14 cellular contexts compared by ENCODE assay signal in genomic region chr13:84684048-84684662, GRCh38.
DNase-seq lines count a peak whose midpoint lies in the region; ATAC-seq and TF ChIP-seq lines count a peak whose summit lies in the region.
"Had no signal": no experiment of that assay in that cellular context is flagged by ENCODE, and none has a peak within 500 bp of the region (broad histone marks: within the 10 kb centered on the region; RNA-seq: fewer than 3 reads in every experiment).

No MANE protein-coding gene starts in this region.

- in situ Hi-C loops in mammary epithelial cell (cut with MboI; ENCODE audit: low sequenced_read_pairs in 2 of 2): no loop called here

- TF ChIP-seq CTCF in MCF 10A (IDR thresholded peaks at IDR 0.05; ENCODE audit: unreplicated experiment): no peak
- TF ChIP-seq CTCF in breast epithelium (IDR thresholded peaks at IDR 0.05): no peak
- TF ChIP-seq CTCF in mammary epithelial cell (conservative IDR thresholded peaks at IDR 0.05 in 1 of 2, IDR thresholded peaks at IDR 0.05 in 1 of 2; ENCODE audit: extremely low read depth in 1 of 2, insufficient read depth in 1 of 2, low read depth in 1 of 2, low read length in 2 of 2): no peak

- H3K36me3 Mint-ChIP-seq in MCF 10A (ENCODE audit: insufficient read depth, unreplicated experiment): peaks cover 7% of the 10 kb centered on the region

- TF ChIP-seq POLR2A in breast epithelium (IDR thresholded peaks at IDR 0.05): no peak

- no peaks in the 10 kb centered on the region for H3K27me3 ChIP-seq in breast epithelium
- no peaks in the 10 kb centered on the region for H3K27me3 ChIP-seq in mammary epithelial cell (ENCODE audit: insufficient read depth, low read length)
- H3K27me3 ChIP-seq in neuronal stem cell (ENCODE audit: control insufficient read depth in 3 of 3, insufficient read depth in 3 of 3, low read depth in 1 of 3, low read length in 3 of 3): no peaks in the 10 kb centered on the region

- H3K4me2 ChIP-seq in mammary epithelial cell (ENCODE audit: insufficient read depth, low read depth, low read length) (peak overlapping the region; percentile 28), neuronal stem cell (ENCODE audit: insufficient read depth, low read length, poor library complexity, severe bottlenecking) (no peak overlapping the region)

- WGBS in mammary epithelial cell (ENCODE audit: low coverage, missing lambda C conversion rate): 4% methylated on average over 3 of the region's 3 CpGs
- WGBS in neuronal stem cell (ENCODE audit: extremely low coverage in 2 of 2, insufficient read length in 2 of 2, insufficient replicate concordance in 1 of 2), 2 donors: no CpG with 5 or more reads among the region's 3 CpGs

- H3K79me1 ChIP-seq in neuronal stem cell (ENCODE audit: low read depth, low read length): no peaks in the 10 kb centered on the region

- H3K9me3 ChIP-seq in breast epithelium (no peaks in the 10 kb centered on the region), mammary epithelial cell (replicated peaks; ENCODE audit: insufficient read depth, low read length) (no peaks in the 10 kb centered on the region), neuronal stem cell (replicated peaks in 1 of 2; ENCODE audit: control insufficient read depth in 2 of 2, insufficient read depth in 1 of 2, low read depth in 1 of 2, low read length in 2 of 2) (no peaks in the 10 kb centered on the region)

- no peak overlapping the region for H4K8ac ChIP-seq in neuronal stem cell (ENCODE audit: low read depth, low read length)

- no peak overlapping the region for H3K4ac ChIP-seq in neuronal stem cell (ENCODE audit: low read length)

- H2BK120ac ChIP-seq in neuronal stem cell (ENCODE audit: low read depth, low read length): no peak overlapping the region

- H2BK12ac ChIP-seq in neuronal stem cell (ENCODE audit: low read length): no peak overlapping the region

- intact Hi-C loops in MCF 10A (cut with micrococcal nuclease) (no loop called here), breast epithelium (cut with DNase I; ENCODE audit: low total_unique reads) (loop anchor here (5.0 kb wide), 1 partner anchor 158 kb away; no protein-coding TSS in a partner anchor), mammary epithelial cell (cut with micrococcal nuclease) (no loop called here)

- H3K4me3 Mint-ChIP-seq in MCF 10A (ENCODE audit: unreplicated experiment): no peak overlapping the region

- no peak overlapping the region for H3K23ac ChIP-seq in neuronal stem cell (ENCODE audit: low read depth, low read length, poor library complexity)

- H3K4me1 ChIP-seq in breast epithelium (no peaks in the 10 kb centered on the region), mammary epithelial cell (ENCODE audit: insufficient read depth, low read length) (peaks cover 6% of the 10 kb centered on the region), neuronal stem cell (ENCODE audit: control insufficient read depth in 2 of 2, insufficient read depth in 1 of 2, low read depth in 1 of 2, low read length in 2 of 2) (no peaks in the 10 kb centered on the region)

- no peaks in the 10 kb centered on the region for H3K79me2 ChIP-seq in mammary epithelial cell (ENCODE audit: insufficient read depth, low read length)

- H3K27ac ChIP-seq in breast epithelium: peak overlapping the region in 1 of 2 donors; percentile 56
- H3K27ac ChIP-seq in mammary epithelial cell (ENCODE audit: insufficient read depth, low read depth, low read length): peak overlapping the region; percentile 26
- no peak overlapping the region for H3K27ac ChIP-seq in neuronal stem cell (replicated peaks; ENCODE audit: low read length)

- no peak overlapping the region for H3K18ac ChIP-seq in neuronal stem cell (ENCODE audit: low read length)

- no peak overlapping the region for H2AK5ac ChIP-seq in neuronal stem cell (ENCODE audit: low read depth, low read length)

- H4K91ac ChIP-seq in neuronal stem cell (ENCODE audit: low read depth, low read length, poor library complexity): no peak overlapping the region

- BruUV-seq in MCF 10A (replicated peaks; lab: Mats Ljungman, UMichigan): no TSS peak
- TSS peak; percentile 85 for BruUV-seq in mammary epithelial cell (replicated peaks; lab: Mats Ljungman, UMichigan)

- DNase-seq in MCF 10A (ENCODE audit: unreplicated experiment): peak; percentile 22
- DNase-seq in breast epithelium (ENCODE audit: low spot score in 2 of 2): no peak
- DNase-seq in LoVo (ENCODE audit: low spot score): peak; percentile 12
- peak; percentile 34 for DNase-seq in mammary epithelial cell
- no peak for DNase-seq in neuronal stem cell (ENCODE audit: low spot score)
- DNase-seq in stimulated activated CD4-positive, alpha-beta T cell treated with anti-CD3 and anti-CD28 coated beads, Interleukin-4, amount 100 ng/mL, for 4 hours: no peak
- DNase-seq: AML-193, DMS79, NCI-H2107, NCI-H510A had no signal

- dilution Hi-C loops in mammary epithelial cell (cut with HindIII; ENCODE audit: low sequenced_read_pairs): no loop called here

- no peak overlapping the region for H3K14ac ChIP-seq in neuronal stem cell (ENCODE audit: low read length)

- H4K20me1 ChIP-seq in mammary epithelial cell (ENCODE audit: insufficient read depth, low read length): no peaks in the 10 kb centered on the region

- H3K36me3 ChIP-seq in breast epithelium (no peaks in the 10 kb centered on the region), mammary epithelial cell (ENCODE audit: insufficient read depth, low read length) (no peaks in the 10 kb centered on the region), neuronal stem cell (replicated peaks in 1 of 2; ENCODE audit: control insufficient read depth in 2 of 2, insufficient read depth in 2 of 2, low read length in 2 of 2) (no peaks in the 10 kb centered on the region)

- H3K9ac ChIP-seq in mammary epithelial cell (ENCODE audit: insufficient read depth, low read length) (no peak overlapping the region), neuronal stem cell (ENCODE audit: low read depth, low read length, poor library complexity) (no peak overlapping the region)

- no peak overlapping the region for H2BK5ac ChIP-seq in neuronal stem cell (ENCODE audit: low read length)

- H3K9me3 Mint-ChIP-seq in MCF 10A (ENCODE audit: unreplicated experiment): no peaks in the 10 kb centered on the region

- peak overlapping the region; percentile 81 for H3K27ac Mint-ChIP-seq in MCF 10A (ENCODE audit: low read depth, unreplicated experiment)

- CTCF ChIA-PET in MCF 10A (lab: Yijun Ruan, JAX) (no interaction called here), mammary epithelial cell (lab: Charles Lee; ENCODE audit: low non-redundant PET) (no interaction called here)

- no peak for ATAC-seq in HG03457 (IDR thresholded peaks at IDR 0.05; ENCODE audit: unreplicated experiment)
- ATAC-seq in HG02973 (IDR thresholded peaks at IDR 0.05; ENCODE audit: unreplicated experiment): no peak
- ATAC-seq: GM12878, HCT116 had no signal

- H3K4me3 ChIP-seq in breast epithelium: no peak overlapping the region
- no peak overlapping the region for H3K4me3 ChIP-seq in mammary epithelial cell (replicated peaks in 1 of 3; ENCODE audit: insufficient read depth in 1 of 3, low read depth in 2 of 3, low read length in 3 of 3)
- no peak overlapping the region for H3K4me3 ChIP-seq in neuronal stem cell (ENCODE audit: low read length in 2 of 2)
- H3K4me3 ChIP-seq: GM12878 had no signal

- peak overlapping the region; percentile 35 for H2AFZ ChIP-seq in mammary epithelial cell (ENCODE audit: low read depth, low read length)
- peak overlapping the region; percentile 27 for H2AFZ ChIP-seq in neuronal stem cell (ENCODE audit: low read length)

- no peak overlapping the region for H2BK15ac ChIP-seq in neuronal stem cell (ENCODE audit: low read length)

- POLR2A ChIA-PET in MCF 10A (lab: Yijun Ruan, JAX): no interaction called here

- peaks cover 8% of the 10 kb centered on the region for H3K4me1 Mint-ChIP-seq in MCF 10A (ENCODE audit: insufficient read depth, unreplicated experiment)

- no peaks in the 10 kb centered on the region for H3K27me3 Mint-ChIP-seq in MCF 10A (ENCODE audit: insufficient read depth, unreplicated experiment)

Comparison
In these comparisons a context has a peak if more than half of its experiments do, and no peak if none do; other contexts are left out.
1. DNase-seq: peak in MCF 10A (single experiment), LoVo (single experiment) and mammary epithelial cell (single experiment); none in breast epithelium (0 of 2), neuronal stem cell (single experiment) and stimulated activated CD4-positive, alpha-beta T cell treated with anti-CD3 and anti-CD28 coated beads, Interleukin-4, amount 100 ng/mL, for 4 hours (0 of 2).